ENCODE assay signal across 9 cellular contexts in genomic region chr2:45010706-45011036, GRCh38. TPM values are rescaled to one million over a fixed set of nuclear protein-coding genes. Genes with fewer than 3 reads are reported as not detected.
DNase-seq lines count a peak whose midpoint lies in the region; ATAC-seq and TF ChIP-seq lines count a peak whose summit lies in the region.
"Had no signal": no experiment of that assay in that cellular context is flagged by ENCODE, and none has a peak within 500 bp of the region (broad histone marks: within the 10 kb centered on the region; RNA-seq: fewer than 3 reads in every experiment).

No MANE protein-coding gene starts in this region.

- no peaks in the 10 kb centered on the region for H3K9me3 Mint-ChIP-seq in activated T-helper 17 cell treated with anti-CD3 and anti-CD28 coated beads, Interleukin-2, amount 50 U/mL, for 72 hours

- H3K27me3 ChIP-seq in right atrium auricular region: peaks cover 18 to 29% of the 10 kb centered on the region in 2 donors
- H3K27me3 ChIP-seq in rectal smooth muscle tissue (ENCODE audit: control insufficient read depth, insufficient read depth, low read length): peaks cover 62% of the 10 kb centered on the region
- peaks cover 73% of the 10 kb centered on the region for H3K27me3 ChIP-seq in adrenal gland

- peaks cover 6% of the 10 kb centered on the region for H3K4me1 Mint-ChIP-seq in activated T-helper 17 cell treated with anti-CD3 and anti-CD28 coated beads, Interleukin-2, amount 50 U/mL, for 72 hours

- H3K4me1 ChIP-seq in right atrium auricular region (peaks cover 0 to 68% of the 10 kb centered on the region in 2 donors), rectal smooth muscle tissue (ENCODE audit: control insufficient read depth, insufficient read depth, low read length) (peaks cover 12% of the 10 kb centered on the region), adrenal gland (replicated peaks in 1 of 2) (peaks cover 21 to 33% of the 10 kb centered on the region in 2 donors)

- no peaks in the 10 kb centered on the region for H3K36me3 Mint-ChIP-seq in activated T-helper 17 cell treated with anti-CD3 and anti-CD28 coated beads, Interleukin-2, amount 50 U/mL, for 72 hours (ENCODE audit: low read depth)

- WGBS in adrenal gland, 4 donors: 29 to 46% (median 36%) methylated on average over 4 to 7 of the region's 7 CpGs

- H3K4me3 Mint-ChIP-seq in activated T-helper 17 cell treated with anti-CD3 and anti-CD28 coated beads, Interleukin-2, amount 50 U/mL, for 72 hours: peak overlapping the region; percentile 28

- DNase-seq in GM13977 (ENCODE audit: low spot score) (peak; percentile 29), right atrium auricular region (ENCODE audit: low spot score) (no peak), ureter (ENCODE audit: low spot score) (no peak), NCI-H748 (lab: John Stamatoyannopoulos, UW; ENCODE audit: unreplicated experiment) (no peak), adrenal gland (no peak), NOMO-1 treated with dmso at 0.1 percent for 144 hours (lab: John Stamatoyannopoulos, UW; ENCODE audit: unreplicated experiment) (no peak)
- DNase-seq: activated naive CD4-positive, alpha-beta T cell had no signal

- no peak for ATAC-seq in activated T-helper 17 cell treated with anti-CD3 and anti-CD28 coated beads, Interleukin-2, amount 50 U/mL, for 72 hours (replicated peaks)

- intact Hi-C loops in adrenal gland (cut with DNase I): no loop called here

- H3K36me3 ChIP-seq in right atrium auricular region (no peaks in the 10 kb centered on the region), rectal smooth muscle tissue (ENCODE audit: control insufficient read depth, insufficient read depth, low read length) (no peaks in the 10 kb centered on the region), adrenal gland (replicated peaks in 1 of 2) (no peaks in the 10 kb centered on the region)

- H3K27ac Mint-ChIP-seq in activated T-helper 17 cell treated with anti-CD3 and anti-CD28 coated beads, Interleukin-2, amount 50 U/mL, for 72 hours: no peak overlapping the region

- H3K27ac ChIP-seq in right atrium auricular region: peak overlapping the region; percentile 73 to 75
- no peak overlapping the region for H3K27ac ChIP-seq in rectal smooth muscle tissue (ENCODE audit: low read depth, low read length)
- no peak overlapping the region for H3K27ac ChIP-seq in adrenal gland

- H3K9me3 ChIP-seq in right atrium auricular region (no peaks in the 10 kb centered on the region), adrenal gland (replicated peaks in 1 of 3) (no peaks in the 10 kb centered on the region)

- H3K4me3 ChIP-seq in right atrium auricular region: peak overlapping the region; percentile 38 to 55
- H3K4me3 ChIP-seq in rectal smooth muscle tissue (ENCODE audit: low read length): peak overlapping the region; percentile 61
- peak overlapping the region in 1 of 4 donors; percentile 58 for H3K4me3 ChIP-seq in adrenal gland

- in situ Hi-C loops in GM13977 (cut with MboI; ENCODE audit: low pct_unique_long_range_greater_than_20kb, low sequenced_read_pairs, unreplicated experiment): no loop called here

- no peak for TF ChIP-seq CTCF in GM13977 (IDR thresholded peaks at IDR 0.05; ENCODE audit: extremely low read depth, insufficient read depth, missing control alignments)
- no peak for TF ChIP-seq CTCF in right atrium auricular region (IDR thresholded peaks at IDR 0.05)
- no peak for TF ChIP-seq CTCF in adrenal gland (IDR thresholded peaks at IDR 0.05)

- TF ChIP-seq POLR2A in adrenal gland (IDR thresholded peaks at IDR 0.05): no peak

- peaks cover 59% of the 10 kb centered on the region for H3K27me3 Mint-ChIP-seq in activated T-helper 17 cell treated with anti-CD3 and anti-CD28 coated beads, Interleukin-2, amount 50 U/mL, for 72 hours

- H3K9ac ChIP-seq in rectal smooth muscle tissue (ENCODE audit: low read length): no peak overlapping the region

RNA-seq across cellular contexts. Expression of gene SIX2, which starts 1.4 kb away (rescaled TPM):
- not detected for total RNA-seq in activated T-helper 17 cell treated with anti-CD3 and anti-CD28 coated beads, Interleukin-2, amount 50 U/mL, for 72 hours
- total RNA-seq in right atrium auricular region (1 to 10 TPM; 1.1 to 2.3 TPM), ureter (1.2 TPM), adrenal gland (under 1 TPM in 5 of 8 donors, not detected in 3; 0.11 to 0.36 (median 0.14) TPM)
- under 1 TPM in 1 of 3 donors, not detected in 2; 0.40 TPM for polyA plus RNA-seq in adrenal gland

Comparison
In these comparisons a context has a peak if more than half of its experiments do, and no peak if none do; other contexts are left out.
1. H3K27ac ChIP-seq: peak in right atrium auricular region (2 of 2); none in rectal smooth muscle tissue (single experiment) and adrenal gland (0 of 5).